16 cellular contexts compared by ENCODE assay signal in the genomic region with DNA sequence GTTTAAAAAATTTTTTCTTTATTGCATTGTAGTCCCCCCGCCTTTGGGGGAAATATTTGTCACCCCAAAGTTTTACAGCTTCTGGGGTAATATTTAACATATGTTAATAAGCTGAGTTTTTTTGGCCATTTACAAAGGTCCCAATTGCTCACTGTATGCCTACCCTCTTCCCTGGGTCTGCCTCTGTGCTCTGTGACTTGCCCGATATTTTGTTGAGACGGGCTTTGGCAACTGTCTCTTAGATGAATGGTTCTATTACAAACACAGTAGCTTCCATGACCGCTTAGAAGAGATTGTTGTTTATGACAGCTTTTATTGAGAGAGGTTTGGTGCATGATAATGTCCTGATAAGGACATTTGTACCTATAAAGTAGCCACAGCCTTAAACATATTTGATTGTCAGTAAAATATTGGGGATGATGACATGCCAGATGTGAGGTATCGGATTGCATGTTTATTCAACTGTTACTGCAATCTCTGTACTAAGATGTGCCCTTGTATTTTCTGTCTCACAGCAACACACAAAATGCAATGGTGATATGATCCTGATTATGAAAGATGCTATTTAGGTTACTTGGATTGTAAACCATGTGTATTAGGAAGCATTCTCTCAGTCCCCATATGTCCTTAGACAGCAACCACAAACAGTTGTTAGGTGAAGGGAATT.
DNase-seq lines count a peak whose midpoint lies in the region; ATAC-seq and TF ChIP-seq lines count a peak whose summit lies in the region.
"Had no signal": no experiment of that assay in that cellular context is flagged by ENCODE, and none has a peak within 500 bp of the region (broad histone marks: within the 10 kb centered on the region; RNA-seq: fewer than 3 reads in every experiment).

No MANE protein-coding gene starts in this region.

- H4K91ac ChIP-seq in IMR-90 (ENCODE audit: insufficient read depth, low read depth, low read length): no peak overlapping the region

- H2BK120ac ChIP-seq in IMR-90 (ENCODE audit: low read depth, low read length): no peak overlapping the region

- H3K27me3 Mint-ChIP-seq in CD14-positive monocyte (ENCODE audit: low read depth in 3 of 3) (peaks cover 0 to 7% (median 2%) of the 10 kb centered on the region in 3 donors), chondrocyte (ENCODE audit: low read depth) (no peaks in the 10 kb centered on the region)

- H3K27ac ChIP-seq in IMR-90 (ENCODE audit: insufficient read depth, low read length): no peak overlapping the region
- H3K27ac ChIP-seq in osteoblast (ENCODE audit: low read depth, low read length): peak overlapping the region; percentile 6
- no peak overlapping the region for H3K27ac ChIP-seq in aorta (ENCODE audit: low read depth in 1 of 2, low read length in 2 of 2)
- H3K27ac ChIP-seq: left ventricle myocardium inferior had no signal

- intact Hi-C loops in IMR-90 (cut with micrococcal nuclease) (loop anchor here (10.0 kb wide), 1 partner anchor 443 kb away; no protein-coding TSS in a partner anchor), CD14-positive monocyte (cut with micrococcal nuclease) (no loop called here), aorta (cut with DNase I) (no loop called here)

- no peak overlapping the region for H2AK9ac ChIP-seq in IMR-90 (replicated peaks; ENCODE audit: low read depth, low read length, poor library complexity)

- POLR2A ChIA-PET in BJ (lab: Charles Lee) (no interaction called here), IMR-90 (lab: Charles Lee; ENCODE audit: unreplicated experiment) (interaction anchor here (0.5 kb wide), 1 partner anchor 432 kb away, joined by 3 read pairs; no protein-coding TSS in a partner anchor)

- H3K18ac ChIP-seq in IMR-90 (ENCODE audit: low read depth, low read length): 0 out of 2 replicates have a peak overlapping the region, but pooled peaks have one; percentile 42

- H2BK5ac ChIP-seq in IMR-90 (ENCODE audit: low read depth, low read length, poor library complexity, severe bottlenecking): no peak overlapping the region

- H3K4me1 ChIP-seq in IMR-90 (ENCODE audit: control insufficient read depth, insufficient read depth, low read length): peaks cover 11% of the 10 kb centered on the region
- peaks cover 30% of the 10 kb centered on the region for H3K4me1 ChIP-seq in osteoblast (ENCODE audit: insufficient read depth, low read length)
- H3K4me1 ChIP-seq in aorta (ENCODE audit: control insufficient read depth in 1 of 2, insufficient read depth in 2 of 2, low read length in 2 of 2): no peaks in the 10 kb centered on the region

- H2BK15ac ChIP-seq in IMR-90 (ENCODE audit: low read depth, low read length): no peak overlapping the region

- no peak for TF ChIP-seq POLR2A in IMR-90 (IDR thresholded peaks at IDR 0.05; ENCODE audit: low read depth, low read length)

- H4K5ac ChIP-seq in IMR-90 (ENCODE audit: low read depth, low read length): no peak overlapping the region

- H3K4me3 Mint-ChIP-seq in CD14-positive monocyte (no peak overlapping the region), chondrocyte (ENCODE audit: unreplicated experiment) (no peak overlapping the region)
- H3K4me3 Mint-ChIP-seq: activated CD4-positive, alpha-beta T cell treated with anti-CD3 and anti-CD28 coated beads, Interleukin-2, amount 10 ng/mL, durations not matched to agents 24 days and 14 days; activated T-helper 17 cell treated with anti-CD3 and anti-CD28 coated beads, Interleukin-2, amount 50 U/mL, for 72 hours; CD4-positive, alpha-beta T cell; stimulated activated memory B cell treated with anti-CD40 and anti-IgM and Interleukin-4, amounts not matched to agents 10 μg/mL and 1 μg/mL and 100 μg/mL, for 72 hours; T-helper 1 cell treated with Interleukin-12 subunit alpha and Interleukin-12 subunit beta and Interleukin-4 antibody, amounts not matched to agents 30 μg/mL and 1 μg/mL, for 36 hours had no signal

- H3K79me2 ChIP-seq in osteoblast (ENCODE audit: insufficient read depth, low read length): peaks cover 92% of the 10 kb centered on the region

- peak; percentile 50 for ATAC-seq in IMR-90 (ENCODE audit: low read depth)
- no peak for ATAC-seq in aorta (ENCODE audit: low FRiP score)
- ATAC-seq: activated T-helper 17 cell treated with anti-CD3 and anti-CD28 coated beads, Interleukin-2, amount 50 U/mL, for 72 hours; stimulated activated memory B cell treated with anti-CD40 and anti-IgM and Interleukin-4, amounts not matched to agents 10 μg/mL and 1 μg/mL and 100 μg/mL, for 72 hours had no signal

- H3K27me3 ChIP-seq in BJ (ENCODE audit: control insufficient read depth, insufficient read depth, low read length) (no peaks in the 10 kb centered on the region), IMR-90 (ENCODE audit: control insufficient read depth, insufficient read depth, low read length) (no peaks in the 10 kb centered on the region), osteoblast (ENCODE audit: insufficient read depth, low read length) (no peaks in the 10 kb centered on the region), aorta (ENCODE audit: control insufficient read depth in 1 of 2, insufficient read depth in 2 of 2, low read length in 1 of 2) (no peaks in the 10 kb centered on the region)

- BruUV-seq in IMR-90 (replicated peaks; lab: Mats Ljungman, UMichigan): no TSS peak

- H3K4me2 ChIP-seq in IMR-90 (ENCODE audit: low read depth, low read length) (peak overlapping the region; percentile 54; the same call in 1 of the 2 replicates), osteoblast (ENCODE audit: insufficient read depth, low read length) (no peak overlapping the region)

- TF ChIP-seq CTCF in BJ (IDR thresholded peaks at IDR 0.05; ENCODE audit: insufficient read depth, low read depth, low read length): no peak
- TF ChIP-seq CTCF in IMR-90 (conservative IDR thresholded peaks at IDR 0.05; ENCODE audit: low read depth, low read length): no peak
- TF ChIP-seq CTCF in choroid plexus epithelial cell (conservative IDR thresholded peaks at IDR 0.05; ENCODE audit: low read depth, low read length): no peak
- TF ChIP-seq CTCF in osteoblast (IDR thresholded peaks at IDR 0.05; ENCODE audit: extremely low read depth, low read depth, low read length): no peak
- TF ChIP-seq CTCF in CD14-positive monocyte (IDR thresholded peaks at IDR 0.05): no peak
- no peak for TF ChIP-seq CTCF in chondrocyte (IDR thresholded peaks at IDR 0.05)

- H3K56ac ChIP-seq in IMR-90 (ENCODE audit: extremely low read depth, insufficient read depth, low read length): no peak overlapping the region

- peak overlapping the region; percentile 14; the same call in 1 of the 2 replicates for H3K14ac ChIP-seq in IMR-90 (replicated peaks; ENCODE audit: low read depth, low read length)

- H3K27ac Mint-ChIP-seq in CD14-positive monocyte (no peak overlapping the region), chondrocyte (ENCODE audit: unreplicated experiment) (no peak overlapping the region)
- H3K27ac Mint-ChIP-seq: activated CD4-positive, alpha-beta T cell treated with anti-CD3 and anti-CD28 coated beads, Interleukin-2, amount 10 ng/mL, durations not matched to agents 24 days and 14 days; activated T-helper 17 cell treated with anti-CD3 and anti-CD28 coated beads, Interleukin-2, amount 50 U/mL, for 72 hours; CD4-positive, alpha-beta T cell; stimulated activated memory B cell treated with anti-CD40 and anti-IgM and Interleukin-4, amounts not matched to agents 10 μg/mL and 1 μg/mL and 100 μg/mL, for 72 hours; T-helper 1 cell treated with Interleukin-12 subunit alpha and Interleukin-12 subunit beta and Interleukin-4 antibody, amounts not matched to agents 30 μg/mL and 1 μg/mL, for 36 hours had no signal

- no peak overlapping the region for H4K8ac ChIP-seq in IMR-90 (ENCODE audit: low read depth in 2 of 2, low read length in 2 of 2)

- H3K9me3 ChIP-seq in IMR-90 (ENCODE audit: control insufficient read depth, insufficient read depth, low read length) (no peaks in the 10 kb centered on the region), osteoblast (ENCODE audit: low read depth, low read length) (no peaks in the 10 kb centered on the region), aorta (ENCODE audit: control insufficient read depth, low read length) (no peaks in the 10 kb centered on the region)
- H3K9me3 ChIP-seq: left ventricle myocardium inferior had no signal

- peak overlapping the region; percentile 14; the same call in 1 of the 2 replicates for H3K23ac ChIP-seq in IMR-90 (ENCODE audit: low read depth, low read length)

- no peak overlapping the region for H3K9ac ChIP-seq in IMR-90 (ENCODE audit: low read depth, low read length)

- H3K79me1 ChIP-seq in IMR-90 (ENCODE audit: low read depth in 1 of 2, low read length in 2 of 2): peaks cover 26 to 72% of the 10 kb centered on the region in 2 experiments

- H3K4ac ChIP-seq in IMR-90 (ENCODE audit: low read depth, low read length): no peak overlapping the region

- no peaks in the 10 kb centered on the region for H3K4me1 Mint-ChIP-seq in CD14-positive monocyte
- H3K4me1 Mint-ChIP-seq in chondrocyte (ENCODE audit: low read depth): peaks cover 57% of the 10 kb centered on the region
- H3K4me1 Mint-ChIP-seq: activated CD4-positive, alpha-beta T cell treated with anti-CD3 and anti-CD28 coated beads, Interleukin-2, amount 10 ng/mL, durations not matched to agents 24 days and 14 days; activated T-helper 17 cell treated with anti-CD3 and anti-CD28 coated beads, Interleukin-2, amount 50 U/mL, for 72 hours; stimulated activated memory B cell treated with anti-CD40 and anti-IgM and Interleukin-4, amounts not matched to agents 10 μg/mL and 1 μg/mL and 100 μg/mL, for 72 hours had no signal

- H2AK5ac ChIP-seq in IMR-90 (ENCODE audit: low read depth, low read length): no peak overlapping the region

- no peak overlapping the region for H3K4me3 ChIP-seq in BJ (ENCODE audit: low read depth, low read length)
- H3K4me3 ChIP-seq in IMR-90 (ENCODE audit: insufficient read depth, low read depth, low read length): no peak overlapping the region
- H3K4me3 ChIP-seq in choroid plexus epithelial cell (ENCODE audit: low read depth, low read length): no peak overlapping the region
- no peak overlapping the region for H3K4me3 ChIP-seq in osteoblast (ENCODE audit: insufficient read depth, low read length)
- no peak overlapping the region for H3K4me3 ChIP-seq in aorta (ENCODE audit: low read length in 2 of 2)
- H3K4me3 ChIP-seq: left ventricle myocardium inferior had no signal

- DNase-seq in BJ (ENCODE audit: low read depth) (peak; percentile 57), IMR-90 (peak; percentile 83), choroid plexus epithelial cell (ENCODE audit: low read depth) (peak; percentile 90), osteoblast (ENCODE audit: insufficient read length, low spot score, missing footprints) (peak; percentile 53), iPS-NIHi7 (ENCODE audit: extremely low spot score) (no peak), CD14-positive monocyte (ENCODE audit: low spot score) (no peak), chondrocyte (ENCODE audit: low spot score) (no peak), aorta (no peak)
- DNase-seq: activated CD4-positive, alpha-beta T cell treated with anti-CD3 and anti-CD28 coated beads, Interleukin-2, amount 10 ng/mL, durations not matched to agents 24 days and 14 days; CD4-positive, alpha-beta T cell; left ventricle myocardium inferior; NCI-H1930; stimulated activated CD4-positive, alpha-beta T cell treated with anti-CD3 and anti-CD28 coated beads, Interleukin-2, amount 100 ng/mL, for 24 hours had no signal

- H2AFZ ChIP-seq in IMR-90 (replicated peaks; ENCODE audit: low read length, poor library complexity) (no peak overlapping the region), osteoblast (ENCODE audit: low read length) (no peak overlapping the region)

- no peak overlapping the region for H2BK20ac ChIP-seq in IMR-90 (ENCODE audit: low read depth, low read length)

- no CpG with 5 or more reads among the region's 5 CpGs for WGBS in IMR-90 (ENCODE audit: extremely low coverage in 2 of 2, insufficient read length in 1 of 2), 2 experiments
- 93 to 95% methylated on average over 5 of the region's 5 CpGs for WGBS in aorta, 2 donors

- no peaks in the 10 kb centered on the region for H3K36me3 Mint-ChIP-seq in CD14-positive monocyte
- H3K36me3 Mint-ChIP-seq in chondrocyte (ENCODE audit: low read depth): peaks cover 5% of the 10 kb centered on the region
- H3K36me3 Mint-ChIP-seq: stimulated activated memory B cell treated with anti-CD40 and anti-IgM and Interleukin-4, amounts not matched to agents 10 μg/mL and 1 μg/mL and 100 μg/mL, for 72 hours had no signal

- in situ Hi-C loops in IMR-90 (cut with MboI; ENCODE audit: low sequenced_read_pairs): no loop called here

- CTCF ChIA-PET in BJ (lab: Yijun Ruan, JAX) (interaction anchor here (0.5 to 1.2 kb wide), 2 partner anchors 11 to 42 kb away, joined by 3 read pairs; no protein-coding TSS in a partner anchor), IMR-90 (lab: Yijun Ruan, JAX) (interaction anchor here (1.4 kb wide), 1 partner anchor 218 kb away, joined by 3 read pairs; no protein-coding TSS in a partner anchor)

- H3K9me1 ChIP-seq in IMR-90 (ENCODE audit: insufficient read depth, low read length): peaks cover 26% of the 10 kb centered on the region

- no peak for TF ChIP-seq RAD21 in IMR-90 (IDR thresholded peaks at IDR 0.05; ENCODE audit: low read length)

- dilution Hi-C loops in IMR-90 (cut with HindIII; ENCODE audit: low sequenced_read_pairs, unreplicated experiment): no loop called here

- H4K20me1 ChIP-seq in IMR-90 (ENCODE audit: insufficient read depth, low read length): peaks cover 66% of the 10 kb centered on the region
- H4K20me1 ChIP-seq in osteoblast (ENCODE audit: insufficient read depth, low read length): peaks cover 11% of the 10 kb centered on the region

- H3K36me3 ChIP-seq in BJ (ENCODE audit: control insufficient read depth, insufficient read depth, low read length) (no peaks in the 10 kb centered on the region; the same call in 1 of the 2 replicates), IMR-90 (ENCODE audit: control insufficient read depth, insufficient read depth, low read length) (peaks cover 3% of the 10 kb centered on the region; the same call in 1 of the 2 replicates), osteoblast (ENCODE audit: insufficient read depth, low read length) (no peaks in the 10 kb centered on the region), aorta (ENCODE audit: control insufficient read depth in 1 of 2, insufficient read depth in 2 of 2, low read length in 1 of 2) (no peaks in the 10 kb centered on the region)
- H3K36me3 ChIP-seq: left ventricle myocardium inferior had no signal

- H3K9me3 Mint-ChIP-seq in CD14-positive monocyte: peaks cover 0 to 2% (median 0%) of the 10 kb centered on the region in 7 donors
- peaks cover 4% of the 10 kb centered on the region for H3K9me3 Mint-ChIP-seq in chondrocyte (ENCODE audit: low read depth)
- H3K9me3 Mint-ChIP-seq: activated CD4-positive, alpha-beta T cell treated with anti-CD3 and anti-CD28 coated beads, Interleukin-2, amount 10 ng/mL, durations not matched to agents 24 days and 14 days; activated T-helper 17 cell treated with anti-CD3 and anti-CD28 coated beads, Interleukin-2, amount 50 U/mL, for 72 hours; CD4-positive, alpha-beta T cell; T-helper 1 cell treated with Interleukin-12 subunit alpha and Interleukin-12 subunit beta and Interleukin-4 antibody, amounts not matched to agents 30 μg/mL and 1 μg/mL, for 36 hours had no signal

Comparison
In these comparisons a context has a peak if more than half of its experiments do, and no peak if none do; other contexts are left out.
1. DNase-seq: peak in BJ (single experiment), IMR-90 (single experiment), choroid plexus epithelial cell (single experiment) and osteoblast (single experiment); none in iPS-NIHi7 (single experiment), CD14-positive monocyte (single experiment), chondrocyte (single experiment) and aorta (0 of 2).